In the genomic region with DNA sequence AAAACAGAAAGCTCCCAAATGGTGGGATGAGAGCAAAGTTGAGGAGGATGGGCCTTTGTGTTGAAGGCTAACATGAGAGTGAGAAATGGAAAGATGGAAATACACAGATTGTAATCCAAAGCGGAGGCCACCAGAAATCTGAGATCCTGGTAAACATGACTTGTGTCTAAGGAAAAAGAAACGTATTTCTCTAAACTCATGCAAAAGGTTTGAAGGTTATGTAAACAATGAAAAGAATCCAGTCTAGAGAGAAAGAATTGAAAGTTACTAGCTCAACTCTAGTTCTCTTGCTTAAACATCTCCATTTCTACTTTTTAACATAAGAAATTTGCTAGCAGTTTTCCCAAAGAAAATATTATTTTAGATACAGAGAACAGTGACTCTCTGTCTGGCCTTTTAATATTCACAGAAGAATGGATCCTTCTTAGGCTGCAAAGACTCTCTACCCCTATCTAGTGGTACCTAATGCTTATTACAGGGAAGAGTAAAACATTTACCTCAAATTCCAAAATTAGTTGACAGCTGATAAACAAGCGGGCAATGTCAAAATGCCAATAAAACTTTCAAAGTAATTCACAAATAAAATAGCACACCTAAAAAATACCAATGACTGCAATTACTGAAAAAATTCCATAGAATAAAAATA, we compare ENCODE assay signal across 1 cellular context.
TF ChIP-seq lines count a peak whose summit lies in the region.

No MANE protein-coding gene starts in this region.

TF ChIP-seq in H1, 55 proteins besides CTCF, POLR2A, EP300 and RAD21:
- TF ChIP-seq CBX5 (IDR thresholded peaks at IDR 0.05; ENCODE audit: low read depth, low read length) (no peak), NRF1 (IDR thresholded peaks at IDR 0.05; ENCODE audit: low read depth, low read length) (no peak), EZH2 (IDR thresholded peaks at IDR 0.05; ENCODE audit: low read depth, low read length, severe bottlenecking) (no peak), NANOG (IDR thresholded peaks at IDR 0.05; ENCODE audit: insufficient read depth, low read depth, low read length, poor library complexity, severe bottlenecking) (no peak)
